Comparison of ENCODE assay signal across 29 cellular contexts in the genomic region with DNA sequence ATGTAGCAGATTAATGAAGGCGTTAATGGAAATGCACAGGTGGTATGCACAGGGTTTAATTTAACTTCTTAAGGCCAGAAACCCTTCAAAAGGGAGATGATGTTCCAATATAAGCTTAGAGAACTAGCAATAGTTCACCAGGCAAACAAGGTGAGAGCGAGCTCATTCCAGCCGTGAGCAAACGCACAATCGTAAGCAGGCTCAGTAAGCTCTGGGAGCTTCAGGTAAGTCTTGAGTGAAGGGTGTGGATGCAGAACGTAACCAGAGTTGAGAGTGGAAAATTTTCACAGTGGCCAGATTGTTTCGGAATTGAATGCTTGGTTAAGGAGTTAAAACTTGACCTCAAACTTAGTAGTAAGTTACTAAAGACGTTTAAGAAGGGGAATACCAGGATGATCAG. TPM values are rescaled to one million over a fixed set of nuclear protein-coding genes. Genes with fewer than 3 reads are reported as not detected.
DNase-seq lines count a peak whose midpoint lies in the region; ATAC-seq, FAIRE-seq and TF ChIP-seq lines count a peak whose summit lies in the region.
"Had no signal": no experiment of that assay in that cellular context is flagged by ENCODE, and none has a peak within 500 bp of the region (broad histone marks: within the 10 kb centered on the region; RNA-seq: fewer than 3 reads in every experiment).

No MANE protein-coding gene starts in this region.

- TF ChIP-seq POLR2A in GM12891 (IDR thresholded peaks at IDR 0.05; ENCODE audit: low read depth, low read length): no peak

- TF ChIP-seq CTCF in bronchial epithelial cell (IDR thresholded peaks at IDR 0.05; ENCODE audit: insufficient read depth, low read length, severe bottlenecking) (no peak), upper lobe of right lung (IDR thresholded peaks at IDR 0.05) (no peak)

- intact Hi-C loops in upper lobe of right lung (cut with DNase I): no loop called here

- no peaks in the 10 kb centered on the region for H3K9me3 ChIP-seq in upper lobe of right lung
- H3K9me3 ChIP-seq: BE2C, BLaER1 had no signal

- FAIRE-seq in bronchial epithelial cell (lab: Jason Lieb, UNC) (peak; percentile 32), HTR-8/SVneo (lab: Jason Lieb, UNC) (no peak), GM12891 (lab: Jason Lieb, UNC) (no peak)
- FAIRE-seq: GM12878, GM19239 had no signal

- no peak overlapping the region for H3K27ac ChIP-seq in upper lobe of right lung
- H3K27ac ChIP-seq: BLaER1 had no signal

- peak; percentile 35 for ATAC-seq in upper lobe of right lung
- ATAC-seq in HG02759 (IDR thresholded peaks at IDR 0.05; ENCODE audit: unreplicated experiment): no peak
- ATAC-seq: GM12878 had no signal

- H3K27me3 ChIP-seq in bronchial epithelial cell (ENCODE audit: control insufficient read depth, insufficient read depth, low read length) (peaks cover 2% of the 10 kb centered on the region), upper lobe of right lung (no peaks in the 10 kb centered on the region)
- H3K27me3 ChIP-seq: BLaER1 had no signal

- H3K4me1 ChIP-seq in upper lobe of right lung: no peaks in the 10 kb centered on the region
- H3K4me1 ChIP-seq: BE2C, BLaER1 had no signal

- H3K36me3 ChIP-seq in bronchial epithelial cell (ENCODE audit: control insufficient read depth, insufficient read depth, low read length): no peaks in the 10 kb centered on the region
- H3K36me3 ChIP-seq in upper lobe of right lung: no peaks in the 10 kb centered on the region
- H3K36me3 ChIP-seq: BE2C, BLaER1 had no signal

- no peak overlapping the region for H3K4me3 ChIP-seq in bronchial epithelial cell (ENCODE audit: low read depth, low read length)
- no peak overlapping the region for H3K4me3 ChIP-seq in upper lobe of right lung
- H3K4me3 ChIP-seq: BLaER1, GM12878 had no signal

- DNase-seq in NCI-H69 (lab: John Stamatoyannopoulos, UW): peak; percentile 11
- no peak for DNase-seq in bronchial epithelial cell (ENCODE audit: low read depth)
- DNase-seq in upper lobe of right lung: no peak
- no peak for DNase-seq in HTR-8/SVneo (ENCODE audit: insufficient read length, low spot score)
- no peak for DNase-seq in GM12891 (ENCODE audit: insufficient read length, low spot score)
- DNase-seq: 8988T; ACHN; BE2C; C1 segment of cervical spinal cord; CD4-positive, alpha-beta memory T cell; CD4-positive, CD25-positive, alpha-beta regulatory T cell; CD8-positive, alpha-beta memory T cell; COR-L47; DMS 273 treated with DMSO at 0.1 percent for 48 hours; DMS153; DMS53; DMS79; DND-41; EL; GDM1 had no signal

TF ChIP-seq in GM12891, 5 proteins besides CTCF, POLR2A, EP300 and RAD21:
- no peak for TF ChIP-seq POLR2AphosphoS5 (IDR thresholded peaks at IDR 0.05; ENCODE audit: low read depth, low read length)
- TF ChIP-seq POU2F2 (IDR thresholded peaks at IDR 0.05; ENCODE audit: low read depth, low read length): no peak
- TF ChIP-seq SPI1 (IDR thresholded peaks at IDR 0.05; ENCODE audit: low read depth, low read length): no peak
- TF ChIP-seq PAX5 (IDR thresholded peaks at IDR 0.05; ENCODE audit: insufficient read depth, low read length, severe bottlenecking): no peak
- TF ChIP-seq TAF1 (IDR thresholded peaks at IDR 0.05; ENCODE audit: low read depth, low read length): no peak

RNA-seq across cellular contexts. Expression of gene EQTN, which starts 5.7 kb away (rescaled TPM):
- not detected in 2 replicates for total RNA-seq in bronchial epithelial cell
- not detected for total RNA-seq in upper lobe of right lung
- polyA plus RNA-seq in GM12891 (2012; ENCODE audit: low read depth, missing spikeins): not detected
- total RNA-seq: A673; CD4-positive, alpha-beta memory T cell; CD4-positive, CD25-positive, alpha-beta regulatory T cell; CD8-positive, alpha-beta memory T cell; Daoy; G401; GM12878 had no signal
- polyA plus RNA-seq: AG04450; CD14-positive monocyte; CD4-positive, alpha-beta memory T cell; CD4-positive, CD25-positive, alpha-beta regulatory T cell; CD8-positive, alpha-beta memory T cell; GM12878 had no signal
